1 cellular context compared by ENCODE assay signal in the genomic region with DNA sequence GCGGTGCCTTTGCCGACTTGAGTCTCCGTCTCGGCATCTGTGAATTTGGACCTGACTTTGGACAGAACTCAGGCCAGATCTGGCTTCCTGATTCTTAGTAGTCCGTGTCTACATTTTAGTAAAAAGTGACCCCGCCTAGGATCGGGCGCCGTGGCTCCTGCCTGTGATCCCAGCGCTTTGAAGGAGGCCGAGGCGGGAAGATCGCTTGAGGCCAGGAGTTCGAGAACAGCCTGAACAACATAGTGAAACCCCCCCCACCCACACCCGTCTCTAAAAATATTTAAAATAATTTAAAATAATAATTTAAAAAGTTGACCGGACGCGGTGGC.
TF ChIP-seq lines count a peak whose summit lies in the region.

No MANE protein-coding gene starts in this region.

TF ChIP-seq in endothelial cell of umbilical vein, 7 proteins besides CTCF, POLR2A, EP300 and RAD21 (continued from another document):
- no peak for TF ChIP-seq MYC (IDR thresholded peaks at IDR 0.05; ENCODE audit: low read depth, low read length)
- TF ChIP-seq FOS (IDR thresholded peaks at IDR 0.05; ENCODE audit: borderline replicate concordance, insufficient read depth, low read length) = no peak
- no peak for TF ChIP-seq POLR2AphosphoS5 (IDR thresholded peaks at IDR 0.05; ENCODE audit: insufficient read depth, low read depth, low read length)
- TF ChIP-seq JUN (IDR thresholded peaks at IDR 0.05; ENCODE audit: borderline replicate concordance, insufficient read depth, insufficient read length, low read depth) = no peak
